31 cellular contexts compared by ENCODE assay signal in genomic region chr16:58051821-58052603, GRCh38.
"Had no signal": no experiment of that assay in that cellular context is flagged by ENCODE, and none has a peak within 500 bp of the region (broad histone marks: within the 10 kb centered on the region; RNA-seq: fewer than 3 reads in every experiment).

No MANE protein-coding gene starts in this region.

- H3K4me3 Mint-ChIP-seq: activated CD4-positive, alpha-beta memory T cell treated with anti-CD3 and anti-CD28 coated beads for 36 hours; activated CD4-positive, alpha-beta T cell treated with anti-CD3 and anti-CD28 coated beads for 36 hours; activated CD4-positive, alpha-beta T cell treated with anti-CD3 and anti-CD28 coated beads, Interleukin-2, amount 10 ng/mL, durations not matched to agents 24 days and 14 days; activated CD8-positive, alpha-beta memory T cell treated with anti-CD3 and anti-CD28 coated beads, Interleukin-2, amount 10 ng/mL, durations not matched to agents 7 days and 5 days; activated CD8-positive, alpha-beta T cell treated with anti-CD3 and anti-CD28 coated beads, Interleukin-2, amount 10 ng/mL, durations not matched to agents 7 days and 5 days; activated naive CD4-positive, alpha-beta T cell treated with anti-CD3 and anti-CD28 coated beads, Interleukin-2, amount 10 ng/mL, durations not matched to agents 7 days and 5 days; activated naive CD8-positive, alpha-beta T cell treated with anti-CD3 and anti-CD28 coated beads, Interleukin-2, amount 10 ng/mL, durations not matched to agents 7 days and 5 days; activated T-helper 1 cell treated with anti-CD3 and anti-CD28 coated beads, Interleukin-12 subunit alpha, Interleukin-12 subunit beta, Interleukin-2, Interleukin-4 antibody, amounts not matched to agents 30 ng/mL and 10 ng/mL and 1 ng/mL, durations not matched to agents 14 hours and 24 hours and 36 hours; effector memory CD8-positive, alpha-beta T cell; T-helper 17 cell; T-helper 2 cell treated with Interferon-gamma antibody and Interleukin-4, amounts not matched to agents 5 μg/mL and 100 μg/mL, for 36 hours had no signal

- ATAC-seq: activated CD4-positive, alpha-beta T cell treated with anti-CD3 and anti-CD28 coated beads for 36 hours; activated CD8-positive, alpha-beta memory T cell treated with anti-CD3 and anti-CD28 coated beads, Interleukin-2, amount 10 ng/mL, durations not matched to agents 7 days and 5 days; activated CD8-positive, alpha-beta T cell treated with anti-CD3 and anti-CD28 coated beads, Interleukin-2, amount 10 ng/mL, durations not matched to agents 7 days and 5 days; activated naive CD4-positive, alpha-beta T cell treated with anti-CD3 and anti-CD28 coated beads, Interleukin-2, amount 50 U/mL, for 72 hours; effector memory CD8-positive, alpha-beta T cell; gastroesophageal sphincter; T-helper 17 cell had no signal

- H3K9me3 ChIP-seq: esophagus squamous epithelium, gastroesophageal sphincter had no signal

- H3K36me3 Mint-ChIP-seq: activated CD4-positive, alpha-beta memory T cell treated with anti-CD3 and anti-CD28 coated beads for 36 hours; activated naive CD4-positive, alpha-beta T cell treated with anti-CD3 and anti-CD28 coated beads, Interleukin-2, amount 10 ng/mL, durations not matched to agents 7 days and 5 days; activated naive CD4-positive, alpha-beta T cell treated with anti-CD3 and anti-CD28 coated beads, Interleukin-2, amount 50 U/mL, for 72 hours; activated naive CD8-positive, alpha-beta T cell treated with anti-CD3 and anti-CD28 coated beads, Interleukin-2, amount 10 ng/mL, durations not matched to agents 7 days and 5 days had no signal

- H3K4me1 Mint-ChIP-seq: activated CD4-positive, alpha-beta T cell treated with anti-CD3 and anti-CD28 coated beads for 36 hours; activated naive CD4-positive, alpha-beta T cell treated with anti-CD3 and anti-CD28 coated beads, Interleukin-2, amount 10 ng/mL, durations not matched to agents 7 days and 5 days; activated naive CD8-positive, alpha-beta T cell treated with anti-CD3 and anti-CD28 coated beads, Interleukin-2, amount 10 ng/mL, durations not matched to agents 7 days and 5 days; T-helper 17 cell had no signal

- H3K27me3 ChIP-seq: brain microvascular endothelial cell, gastroesophageal sphincter had no signal

- DNase-seq: activated CD4-positive, alpha-beta memory T cell treated with anti-CD3 and anti-CD28 coated beads for 36 hours; activated CD4-positive, alpha-beta T cell treated with anti-CD3 and anti-CD28 coated beads for 36 hours; activated CD4-positive, alpha-beta T cell treated with anti-CD3 and anti-CD28 coated beads, Interleukin-2, amount 10 ng/mL, durations not matched to agents 24 days and 14 days; activated CD4-positive, CD25-positive, alpha-beta regulatory T cell; activated CD4-positive, CD25-positive, alpha-beta regulatory T cell treated with anti-CD3 and anti-CD28 coated beads, Interleukin-2, amount 50 U/mL, for 72 hours; activated CD8-positive, alpha-beta memory T cell treated with anti-CD3 and anti-CD28 coated beads, Interleukin-2, amount 10 ng/mL, durations not matched to agents 7 days and 5 days; activated CD8-positive, alpha-beta memory T cell treated with anti-CD3 and anti-CD28 coated beads, Interleukin-2, amount 50 U/mL, for 4 hours; activated CD8-positive, alpha-beta T cell treated with anti-CD3 and anti-CD28 coated beads, Interleukin-2, amount 10 ng/mL, durations not matched to agents 7 days and 5 days; activated effector memory CD4-positive, alpha-beta T cell treated with anti-CD3 and anti-CD28 coated beads, Interleukin-2, amount 50 U/mL, for 16 hours; activated naive CD4-positive, alpha-beta T cell; activated naive CD4-positive, alpha-beta T cell treated with anti-CD3 and anti-CD28 coated beads, Interleukin-2, amount 10 ng/mL, durations not matched to agents 7 days and 5 days; activated naive CD8-positive, alpha-beta T cell treated with anti-CD3 and anti-CD28 coated beads, Interleukin-2, amount 10 ng/mL, durations not matched to agents 7 days and 5 days; activated T-cell treated with anti-CD3 and anti-CD28 coated beads, Interleukin-2, amount 50 U/mL, for 1 hour; activated T-cell treated with anti-CD3 and anti-CD28 coated beads, Interleukin-2, amount 50 U/mL, for 48 hours; brain microvascular endothelial cell; caudate nucleus; cortex of kidney; dermis blood vessel endothelial cell; effector CD4-positive, alpha-beta T cell; effector memory CD8-positive, alpha-beta T cell; esophagus squamous epithelium; foreskin melanocyte; T-helper 1 cell; T-helper 17 cell; T1000 had no signal

- H3K9me3 Mint-ChIP-seq: activated CD4-positive, alpha-beta memory T cell treated with anti-CD3 and anti-CD28 coated beads for 36 hours; activated CD4-positive, alpha-beta T cell treated with anti-CD3 and anti-CD28 coated beads, Interleukin-2, amount 10 ng/mL, durations not matched to agents 24 days and 14 days; activated naive CD4-positive, alpha-beta T cell treated with anti-CD3 and anti-CD28 coated beads, Interleukin-2, amount 10 ng/mL, durations not matched to agents 7 days and 5 days; activated naive CD4-positive, alpha-beta T cell treated with anti-CD3 and anti-CD28 coated beads, Interleukin-2, amount 50 U/mL, for 72 hours; activated naive CD8-positive, alpha-beta T cell treated with anti-CD3 and anti-CD28 coated beads, Interleukin-2, amount 10 ng/mL, durations not matched to agents 7 days and 5 days; activated T-helper 1 cell treated with anti-CD3 and anti-CD28 coated beads, Interleukin-12 subunit alpha, Interleukin-12 subunit beta, Interleukin-2, Interleukin-4 antibody, amounts not matched to agents 30 ng/mL and 10 ng/mL and 1 ng/mL, durations not matched to agents 14 hours and 24 hours and 36 hours; activated T-helper 2 cell treated with anti-CD3 and anti-CD28 coated beads, Interferon-gamma antibody, Interleukin-2, Interleukin-4, amounts not matched to agents 10 μg/mL and 5 μg/mL and 100 μg/mL, durations not matched to agents 14 hours and 24 hours and 36 hours; effector memory CD8-positive, alpha-beta T cell; T-helper 2 cell treated with Interferon-gamma antibody and Interleukin-4, amounts not matched to agents 5 μg/mL and 100 μg/mL, for 36 hours had no signal

- H3K36me3 ChIP-seq: brain microvascular endothelial cell, esophagus squamous epithelium, gastroesophageal sphincter had no signal

- H3K27ac ChIP-seq: brain microvascular endothelial cell, epithelial cell of prostate, esophagus squamous epithelium, gastroesophageal sphincter had no signal

- H3K27ac Mint-ChIP-seq: activated CD4-positive, alpha-beta memory T cell treated with anti-CD3 and anti-CD28 coated beads for 36 hours; activated CD4-positive, alpha-beta T cell treated with anti-CD3 and anti-CD28 coated beads for 36 hours; activated CD4-positive, alpha-beta T cell treated with anti-CD3 and anti-CD28 coated beads, Interleukin-2, amount 10 ng/mL, durations not matched to agents 24 days and 14 days; activated CD8-positive, alpha-beta memory T cell treated with anti-CD3 and anti-CD28 coated beads, Interleukin-2, amount 10 ng/mL, durations not matched to agents 7 days and 5 days; activated CD8-positive, alpha-beta T cell treated with anti-CD3 and anti-CD28 coated beads, Interleukin-2, amount 10 ng/mL, durations not matched to agents 7 days and 5 days; activated naive CD4-positive, alpha-beta T cell treated with anti-CD3 and anti-CD28 coated beads, Interleukin-2, amount 10 ng/mL, durations not matched to agents 7 days and 5 days; activated naive CD4-positive, alpha-beta T cell treated with anti-CD3 and anti-CD28 coated beads, Interleukin-2, amount 50 U/mL, for 72 hours; activated naive CD8-positive, alpha-beta T cell treated with anti-CD3 and anti-CD28 coated beads, Interleukin-2, amount 10 ng/mL, durations not matched to agents 7 days and 5 days; activated T-helper 1 cell treated with anti-CD3 and anti-CD28 coated beads, Interleukin-12 subunit alpha, Interleukin-12 subunit beta, Interleukin-2, Interleukin-4 antibody, amounts not matched to agents 30 ng/mL and 10 ng/mL and 1 ng/mL, durations not matched to agents 14 hours and 24 hours and 36 hours; activated T-helper 2 cell treated with anti-CD3 and anti-CD28 coated beads, Interferon-gamma antibody, Interleukin-2, Interleukin-4, amounts not matched to agents 10 μg/mL and 5 μg/mL and 100 μg/mL, durations not matched to agents 14 hours and 24 hours and 36 hours; effector memory CD8-positive, alpha-beta T cell; T-helper 17 cell; T-helper 2 cell treated with Interferon-gamma antibody and Interleukin-4, amounts not matched to agents 5 μg/mL and 100 μg/mL, for 36 hours had no signal

- H3K27me3 Mint-ChIP-seq: activated CD4-positive, alpha-beta T cell treated with anti-CD3 and anti-CD28 coated beads for 36 hours; activated CD4-positive, alpha-beta T cell treated with anti-CD3 and anti-CD28 coated beads, Interleukin-2, amount 10 ng/mL, durations not matched to agents 24 days and 14 days; activated naive CD4-positive, alpha-beta T cell treated with anti-CD3 and anti-CD28 coated beads, Interleukin-2, amount 10 ng/mL, durations not matched to agents 7 days and 5 days; activated naive CD8-positive, alpha-beta T cell treated with anti-CD3 and anti-CD28 coated beads, Interleukin-2, amount 10 ng/mL, durations not matched to agents 7 days and 5 days had no signal

- H3K4me3 ChIP-seq: esophagus squamous epithelium, gastroesophageal sphincter had no signal
